In genomic region chr2:5705490-5705889, GRCh38 we compare ENCODE assay signal across 9 cellular contexts. TPM values are rescaled to one million over a fixed set of nuclear protein-coding genes. Genes with fewer than 3 reads are reported as not detected.
"Had no signal": no experiment of that assay in that cellular context is flagged by ENCODE, and none has a peak within 500 bp of the region (broad histone marks: within the 10 kb centered on the region; RNA-seq: fewer than 3 reads in every experiment).

No MANE protein-coding gene starts in this region.

- ATAC-seq: HCT116, K562 had no signal

- H3K9ac ChIP-seq: GM23248 had no signal

- DNase-seq: GM23248, GOT3, H7, HFFc6, IMR-90 had no signal

- H3K4me3 ChIP-seq: GM23248, HAP-1, K562 had no signal

- H3K27ac ChIP-seq: GM23248 had no signal

- H3K36me3 ChIP-seq: HAP-1 had no signal

- H2AFZ ChIP-seq: GM23248 had no signal

- H3K9me3 ChIP-seq: HAP-1 had no signal

- H3K4me1 ChIP-seq: HAP-1 had no signal

RNA-seq across cellular contexts. Expression of gene SOX11, which starts 13.3 kb away (rescaled TPM):
- total RNA-seq: HFFc6, HT-29 had no signal
- polyA plus RNA-seq: K562 had no signal
